In genomic region chr5:99068944-99069650, GRCh38 we compare ENCODE assay signal across 13 cellular contexts.
DNase-seq lines count a peak whose midpoint lies in the region; ATAC-seq lines count a peak whose summit lies in the region.
"Had no signal": no experiment of that assay in that cellular context is flagged by ENCODE, and none has a peak within 500 bp of the region (broad histone marks: within the 10 kb centered on the region; RNA-seq: fewer than 3 reads in every experiment).

No MANE protein-coding gene starts in this region.

- DNase-seq in NCI-H82 (lab: John Stamatoyannopoulos, UW) (no peak), HuH-7.5 (ENCODE audit: low spot score) (no peak), immature natural killer cell (no peak)
- no peak for DNase-seq in stimulated activated CD8-positive, alpha-beta memory T cell treated with anti-CD3 and anti-CD28 coated beads, Interleukin-4, amount 100 ng/mL, for 48 hours
- DNase-seq: activated naive CD4-positive, alpha-beta T cell treated with anti-CD3 and anti-CD28 coated beads, Interleukin-2, amount 50 U/mL, for 16 hours; DMS 273 treated with DMSO at 0.1 percent for 48 hours; NCI-H2227 treated with DMSO at 0.1 percent for 48 hours; T1000; uterus had no signal

- no peak overlapping the region for H3K4me3 Mint-ChIP-seq in immature natural killer cell

- peak; percentile 84 for ATAC-seq in GM18511 (IDR thresholded peaks at IDR 0.05; ENCODE audit: unreplicated experiment)
- peak; percentile 63 for ATAC-seq in GM19468 (IDR thresholded peaks at IDR 0.05; ENCODE audit: extremely low read depth, unreplicated experiment)
- ATAC-seq in HG02798 (IDR thresholded peaks at IDR 0.05; ENCODE audit: poor library complexity, unreplicated experiment), result peak; percentile 83
- peak; percentile 66 for ATAC-seq in HG03460 (IDR thresholded peaks at IDR 0.05; ENCODE audit: unreplicated experiment)

- H3K36me3 Mint-ChIP-seq in immature natural killer cell, result no peaks in the 10 kb centered on the region

- H3K27ac Mint-ChIP-seq in immature natural killer cell, result no peak overlapping the region

- H3K4me1 Mint-ChIP-seq in immature natural killer cell, result no peaks in the 10 kb centered on the region

- H3K27me3 Mint-ChIP-seq in immature natural killer cell (ENCODE audit: low read depth in 3 of 3), result no peaks in the 10 kb centered on the region

- peaks cover 0 to 5% (median 0%) of the 10 kb centered on the region in 6 donors for H3K9me3 Mint-ChIP-seq in immature natural killer cell
